In the genomic region with DNA sequence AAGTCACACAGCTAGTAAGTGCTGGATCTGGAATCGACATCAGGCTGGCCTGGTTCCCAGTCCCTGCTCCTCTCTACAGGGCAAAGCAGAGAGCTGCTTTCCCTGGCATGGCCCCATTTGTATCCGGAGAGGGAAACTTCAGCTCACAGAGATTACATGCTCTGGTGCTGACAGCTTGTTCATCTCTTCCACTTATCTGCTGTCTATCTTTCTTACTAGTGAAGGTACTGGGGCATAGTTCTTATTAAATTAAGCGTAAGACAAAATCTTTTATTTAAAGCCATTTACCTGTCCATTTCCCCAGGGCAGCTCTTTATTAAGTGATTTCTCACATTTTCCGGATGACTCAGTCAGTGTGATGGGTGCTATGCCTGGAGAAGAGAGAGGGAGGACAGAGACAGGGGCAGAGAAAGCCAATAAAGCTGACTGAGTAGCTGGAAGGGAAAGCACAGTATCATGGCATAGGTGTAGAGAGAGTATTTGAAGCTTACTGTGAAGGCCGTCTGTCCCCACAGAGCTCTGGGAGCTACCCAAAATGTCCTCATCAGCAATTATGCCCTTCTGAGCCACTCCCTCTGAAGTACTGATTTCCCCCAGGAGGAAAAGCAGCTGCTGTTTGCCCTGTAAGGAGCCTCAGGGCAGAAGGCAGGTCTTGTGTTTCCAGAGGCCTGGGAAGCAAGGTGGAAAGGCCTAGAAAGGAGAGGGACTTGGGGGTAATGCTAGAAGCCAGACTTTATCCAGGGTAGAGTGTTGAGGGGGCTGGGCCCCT, we compare ENCODE assay signal across 13 cellular contexts. TPM values are rescaled to one million over a fixed set of nuclear protein-coding genes. Genes with fewer than 3 reads are reported as not detected.
DNase-seq lines count a peak whose midpoint lies in the region; ATAC-seq, FAIRE-seq and TF ChIP-seq lines count a peak whose summit lies in the region.
"Had no signal": no experiment of that assay in that cellular context is flagged by ENCODE, and none has a peak within 500 bp of the region (broad histone marks: within the 10 kb centered on the region; RNA-seq: fewer than 3 reads in every experiment).

No MANE protein-coding gene starts in this region.

- no peak overlapping the region for H3K27ac Mint-ChIP-seq in activated CD8-positive, alpha-beta T cell treated with anti-CD3 and anti-CD28 coated beads, Interleukin-2, amount 10 ng/mL, durations not matched to agents 7 days and 5 days
- no peak overlapping the region for H3K27ac Mint-ChIP-seq in activated CD8-positive, alpha-beta T cell treated with anti-CD3 and anti-CD28 coated beads for 36 hours
- peak overlapping the region; percentile 8 for H3K27ac Mint-ChIP-seq in type B pancreatic cell
- H3K27ac Mint-ChIP-seq: H9, mesothelial cell of epicardium had no signal

- H3K27me3 Mint-ChIP-seq in activated CD8-positive, alpha-beta T cell treated with anti-CD3 and anti-CD28 coated beads, Interleukin-2, amount 10 ng/mL, durations not matched to agents 7 days and 5 days (ENCODE audit: low read depth) = no peaks in the 10 kb centered on the region
- no peaks in the 10 kb centered on the region for H3K27me3 Mint-ChIP-seq in activated CD8-positive, alpha-beta T cell treated with anti-CD3 and anti-CD28 coated beads for 36 hours
- no peaks in the 10 kb centered on the region for H3K27me3 Mint-ChIP-seq in type B pancreatic cell

- H3K9me3 Mint-ChIP-seq in activated CD8-positive, alpha-beta T cell treated with anti-CD3 and anti-CD28 coated beads, Interleukin-2, amount 10 ng/mL, durations not matched to agents 7 days and 5 days (ENCODE audit: insufficient read depth) = no peaks in the 10 kb centered on the region
- H3K9me3 Mint-ChIP-seq in activated CD8-positive, alpha-beta T cell treated with anti-CD3 and anti-CD28 coated beads for 36 hours = no peaks in the 10 kb centered on the region
- no peaks in the 10 kb centered on the region for H3K9me3 Mint-ChIP-seq in type B pancreatic cell
- H3K9me3 Mint-ChIP-seq: H9, mesothelial cell of epicardium had no signal

- POLR2A ChIA-PET in activated CD8-positive, alpha-beta T cell treated with anti-CD3 and anti-CD28 coated beads, Interleukin-2, amount 10 ng/mL, durations not matched to agents 7 days and 5 days (lab: Charles Lee) = no interaction called here
- POLR2A ChIA-PET in activated CD8-positive, alpha-beta T cell treated with anti-CD3 and anti-CD28 coated beads for 36 hours (lab: Charles Lee) = no interaction called here

- no peaks in the 10 kb centered on the region for H3K36me3 Mint-ChIP-seq in activated CD8-positive, alpha-beta T cell treated with anti-CD3 and anti-CD28 coated beads, Interleukin-2, amount 10 ng/mL, durations not matched to agents 7 days and 5 days (ENCODE audit: low read depth)
- no peaks in the 10 kb centered on the region for H3K36me3 Mint-ChIP-seq in activated CD8-positive, alpha-beta T cell treated with anti-CD3 and anti-CD28 coated beads for 36 hours (ENCODE audit: low read depth)
- no peaks in the 10 kb centered on the region for H3K36me3 Mint-ChIP-seq in type B pancreatic cell
- H3K36me3 Mint-ChIP-seq: mesothelial cell of epicardium had no signal

- no peak overlapping the region for H3K4me3 Mint-ChIP-seq in activated CD8-positive, alpha-beta T cell treated with anti-CD3 and anti-CD28 coated beads, Interleukin-2, amount 10 ng/mL, durations not matched to agents 7 days and 5 days
- H3K4me3 Mint-ChIP-seq in activated CD8-positive, alpha-beta T cell treated with anti-CD3 and anti-CD28 coated beads for 36 hours = no peak overlapping the region
- no peak overlapping the region for H3K4me3 Mint-ChIP-seq in type B pancreatic cell
- H3K4me3 Mint-ChIP-seq: H9, mesothelial cell of epicardium had no signal

- no peak for TF ChIP-seq CTCF in activated CD8-positive, alpha-beta T cell treated with anti-CD3 and anti-CD28 coated beads for 36 hours (IDR thresholded peaks at IDR 0.05)
- TF ChIP-seq CTCF in astrocyte of the spinal cord (IDR thresholded peaks at IDR 0.05; ENCODE audit: low read depth, low read length) (no peak), type B pancreatic cell (conservative IDR thresholded peaks at IDR 0.05) (no peak)

- CTCF ChIA-PET in activated CD8-positive, alpha-beta T cell treated with anti-CD3 and anti-CD28 coated beads, Interleukin-2, amount 10 ng/mL, durations not matched to agents 7 days and 5 days (lab: Charles Lee) = interaction anchor here (1.0 to 1.3 kb wide), 3 partner anchors 9 to 49 kb away, joined by 3 read pairs; no protein-coding TSS in a partner anchor
- CTCF ChIA-PET in activated CD8-positive, alpha-beta T cell treated with anti-CD3 and anti-CD28 coated beads for 36 hours (lab: Charles Lee) = interaction anchor here (3.5 kb wide), 1 partner anchor 190 kb away, joined by 9 read pairs; no protein-coding TSS in a partner anchor

- no peak for FAIRE-seq in RCC 7860 (lab: Jason Lieb, UNC)
- FAIRE-seq: G401.6 had no signal

- in situ Hi-C loops in astrocyte of the spinal cord (cut with HindIII; ENCODE audit: low sequenced_read_pairs) = no loop called here

- intact Hi-C loops in activated CD8-positive, alpha-beta T cell treated with anti-CD3 and anti-CD28 coated beads for 36 hours (cut with micrococcal nuclease) = no loop called here
- intact Hi-C loops in left cardiac atrium (cut with DNase I) = loop anchor here in 1 of 2 donors (1.0 kb wide), 1 partner anchor 22 kb away; no protein-coding TSS in a partner anchor

- DNase-seq in activated CD8-positive, alpha-beta T cell treated with anti-CD3 and anti-CD28 coated beads, Interleukin-2, amount 10 ng/mL, durations not matched to agents 7 days and 5 days = peak; percentile 8
- no peak for DNase-seq in activated CD8-positive, alpha-beta T cell treated with anti-CD3 and anti-CD28 coated beads for 36 hours
- DNase-seq in astrocyte of the spinal cord (ENCODE audit: low read depth, low spot score) (peak; percentile 25), left cardiac atrium (peak; percentile 80), type B pancreatic cell (ENCODE audit: extremely low spot score, unreplicated experiment) (no peak), cortex of kidney (lab: John Stamatoyannopoulos, UW) (no peak), NCI-H345 (lab: John Stamatoyannopoulos, UW) (no peak), RCC 7860 (ENCODE audit: low spot score) (no peak)
- DNase-seq: gastrocnemius medialis, H9, sigmoid colon had no signal

- ATAC-seq in activated CD8-positive, alpha-beta T cell treated with anti-CD3 and anti-CD28 coated beads, Interleukin-2, amount 10 ng/mL, durations not matched to agents 7 days and 5 days = no peak
- no peak for ATAC-seq in activated CD8-positive, alpha-beta T cell treated with anti-CD3 and anti-CD28 coated beads for 36 hours
- ATAC-seq in left cardiac atrium = peak; percentile 88 to 90
- ATAC-seq: gastrocnemius medialis had no signal

- peaks cover 4% of the 10 kb centered on the region for H3K4me1 Mint-ChIP-seq in activated CD8-positive, alpha-beta T cell treated with anti-CD3 and anti-CD28 coated beads, Interleukin-2, amount 10 ng/mL, durations not matched to agents 7 days and 5 days (ENCODE audit: low read depth)
- H3K4me1 Mint-ChIP-seq in activated CD8-positive, alpha-beta T cell treated with anti-CD3 and anti-CD28 coated beads for 36 hours (ENCODE audit: low read depth) = peaks cover 1% of the 10 kb centered on the region
- peaks cover 9% of the 10 kb centered on the region for H3K4me1 Mint-ChIP-seq in type B pancreatic cell (ENCODE audit: unreplicated experiment)

- H3K4me3 ChIP-seq in astrocyte of the spinal cord (ENCODE audit: low read depth, low read length) = no peak overlapping the region
- H3K4me3 ChIP-seq: gastrocnemius medialis, sigmoid colon had no signal

RNA-seq across cellular contexts. Expression of a gene that starts 44.1 kb away (rescaled TPM):
- 10 to 100 TPM; 12.6 to 16.2 TPM for total RNA-seq in activated CD8-positive, alpha-beta T cell treated with anti-CD3 and anti-CD28 coated beads, Interleukin-2, amount 10 ng/mL, durations not matched to agents 7 days and 5 days
- 10 to 100 TPM in 1 of 2 experiments, 1 to 10 TPM in 1; 8.3 to 12.2 TPM for total RNA-seq in activated CD8-positive, alpha-beta T cell treated with anti-CD3 and anti-CD28 coated beads for 36 hours
- total RNA-seq in left cardiac atrium (100 to 1,000 TPM; 262 to 377 TPM), type B pancreatic cell (ENCODE audit: low replicate concordance) (59.8 and 362 TPM in 2 replicates)

Comparison
In these comparisons a context has a peak if more than half of its experiments do, and no peak if none do; other contexts are left out.
1. DNase-seq: peak in activated CD8-positive, alpha-beta T cell treated with anti-CD3 and anti-CD28 coated beads, Interleukin-2, amount 10 ng/mL, durations not matched to agents 7 days and 5 days (single experiment), astrocyte of the spinal cord (single experiment) and left cardiac atrium (single experiment); none in activated CD8-positive, alpha-beta T cell treated with anti-CD3 and anti-CD28 coated beads for 36 hours (single experiment), type B pancreatic cell (single experiment), cortex of kidney (single experiment), NCI-H345 (single experiment) and RCC 7860 (single experiment).
2. ATAC-seq: peak in left cardiac atrium (2 of 2); none in activated CD8-positive, alpha-beta T cell treated with anti-CD3 and anti-CD28 coated beads, Interleukin-2, amount 10 ng/mL, durations not matched to agents 7 days and 5 days (single experiment) and activated CD8-positive, alpha-beta T cell treated with anti-CD3 and anti-CD28 coated beads for 36 hours (single experiment).